9 cellular contexts compared by ENCODE assay signal in genomic region chr1:94325379-94326302, GRCh38.
DNase-seq lines count a peak whose midpoint lies in the region; ATAC-seq and TF ChIP-seq lines count a peak whose summit lies in the region.
"Had no signal": no experiment of that assay in that cellular context is flagged by ENCODE, and none has a peak within 500 bp of the region (broad histone marks: within the 10 kb centered on the region; RNA-seq: fewer than 3 reads in every experiment).

No MANE protein-coding gene starts in this region.

- H3K36me3 ChIP-seq in SJCRH30: no peaks in the 10 kb centered on the region
- no peaks in the 10 kb centered on the region for H3K36me3 ChIP-seq in sigmoid colon

- ATAC-seq in HG02678 (IDR thresholded peaks at IDR 0.05; ENCODE audit: unreplicated experiment): no peak
- ATAC-seq in HG03469 (IDR thresholded peaks at IDR 0.05; ENCODE audit: unreplicated experiment): no peak

- TF ChIP-seq POLR2A in sigmoid colon (IDR thresholded peaks at IDR 0.05): no peak

- WGBS in sigmoid colon, 2 donors: 46 to 65% methylated on average over 5 of the region's 5 CpGs

- in situ Hi-C loops in G401 (cut with HindIII; ENCODE audit: low sequenced_read_pairs): no loop called here

- H3K27me3 ChIP-seq in SJCRH30 (no peaks in the 10 kb centered on the region), sigmoid colon (no peaks in the 10 kb centered on the region)

- H3K4me3 ChIP-seq in SJCRH30 (no peak overlapping the region), fibroblast of mammary gland (ENCODE audit: control insufficient read depth, low read depth, low read length) (no peak overlapping the region), sigmoid colon (no peak overlapping the region)

- no peak for TF ChIP-seq EP300 in sigmoid colon (IDR thresholded peaks at IDR 0.05)

- DNase-seq in G401 (ENCODE audit: low spot score) (peak; percentile 66), SJCRH30 (peak in 1 of 2 experiments; percentile 29), fibroblast of mammary gland (ENCODE audit: low read depth) (peak; percentile 99), sigmoid colon (no peak), middle frontal gyrus (ENCODE audit: extremely low spot score, low spot score) (no peak), mesenteric fat pad (ENCODE audit: low spot score) (no peak)

- peaks cover 38% of the 10 kb centered on the region for H3K4me1 ChIP-seq in SJCRH30
- H3K4me1 ChIP-seq in sigmoid colon: peaks cover 0 to 27% (median 23%) of the 10 kb centered on the region in 4 donors

- TF ChIP-seq CTCF in fibroblast of mammary gland (conservative IDR thresholded peaks at IDR 0.05; ENCODE audit: control insufficient read depth, insufficient read depth, low read depth, low read length) (no peak), sigmoid colon (IDR thresholded peaks at IDR 0.05) (no peak)

- H3K27ac ChIP-seq in SJCRH30: peak overlapping the region; percentile 9; the same call in 1 of the 2 replicates
- H3K27ac ChIP-seq in sigmoid colon: peak overlapping the region in 3 of 4 donors; percentile 35 to 58 (median 54)
- H3K27ac ChIP-seq: HL-60 had no signal

- H3K9me3 ChIP-seq in SJCRH30 (replicated peaks) (no peaks in the 10 kb centered on the region), sigmoid colon (no peaks in the 10 kb centered on the region)

- intact Hi-C loops in sigmoid colon (cut with DNase I): loop anchor here (5.0 kb wide), 1 partner anchor 88 kb away; the partner anchor contains the start of gene ARHGAP29

Comparison
In these comparisons a context has a peak if more than half of its experiments do, and no peak if none do; other contexts are left out.
1. DNase-seq: peak in G401 (single experiment) and fibroblast of mammary gland (single experiment); none in sigmoid colon (single experiment), middle frontal gyrus (single experiment) and mesenteric fat pad (single experiment).